In genomic region chr1:145957443-145958319, GRCh38 we compare ENCODE assay signal across 8 cellular contexts.
A peak's percentile ranks its signal among the peaks of the same experiment; 100 is the strongest.
DNase-seq lines count a peak whose midpoint lies in the region; ATAC-seq and TF ChIP-seq lines count a peak whose summit lies in the region.

TSS of gene LIX1L (minus strand) at chr1:145958017. CDS start at chr1:145957927, 90 bp downstream.

- TF ChIP-seq CTCF in AG09309 (IDR thresholded peaks at IDR 0.05; ENCODE audit: control insufficient read depth, insufficient read depth, low read depth, low read length, missing control alignments): no peak

- peak within 1 kb of the TSS; percentile 76 for H3K4me3 ChIP-seq in AG09309 (ENCODE audit: control insufficient read depth, low read depth, low read length)

- peak; percentile 89 for DNase-seq in AG09309 (ENCODE audit: low read depth)
- peak; percentile 93 for DNase-seq in NCI-H446 treated with DMSO at 0.1 percent for 48 hours (lab: John Stamatoyannopoulos, UW)
- DNase-seq in cerebellar cortex (ENCODE audit: low spot score): peak; percentile 99
- peak; percentile 98 for DNase-seq in islet precursor cell
- peak; percentile 90 to 94 (median 93) for DNase-seq in stimulated activated CD4-positive, alpha-beta T cell treated with anti-CD3 and anti-CD28 coated beads, Interleukin-12 subunit alpha, Interleukin-12 subunit beta, amount 100 ng/mL, for 48 hours (ENCODE audit: low read depth in 2 of 3, low spot score in 1 of 3)

- ATAC-seq in GM19035 (IDR thresholded peaks at IDR 0.05; ENCODE audit: unreplicated experiment) (peak; percentile 89), HG03354 (IDR thresholded peaks at IDR 0.05; ENCODE audit: poor library complexity, severe bottlenecking, unreplicated experiment) (peak; percentile 88)
- ATAC-seq in activated CD4-positive, CD25-positive, alpha-beta regulatory T cell treated with anti-CD3 and anti-CD28 coated beads, Interleukin-2, amount 50 U/mL, for 24 hours: peak; percentile 89

Comparison
In these comparisons a context has a peak if more than half of its experiments do, and no peak if none do; other contexts are left out.
1. Peak in every context shown above with its lines: DNase-seq, ATAC-seq and H3K4me3 ChIP-seq.